Comparison of ENCODE assay signal across 1 cellular context in the genomic region with DNA sequence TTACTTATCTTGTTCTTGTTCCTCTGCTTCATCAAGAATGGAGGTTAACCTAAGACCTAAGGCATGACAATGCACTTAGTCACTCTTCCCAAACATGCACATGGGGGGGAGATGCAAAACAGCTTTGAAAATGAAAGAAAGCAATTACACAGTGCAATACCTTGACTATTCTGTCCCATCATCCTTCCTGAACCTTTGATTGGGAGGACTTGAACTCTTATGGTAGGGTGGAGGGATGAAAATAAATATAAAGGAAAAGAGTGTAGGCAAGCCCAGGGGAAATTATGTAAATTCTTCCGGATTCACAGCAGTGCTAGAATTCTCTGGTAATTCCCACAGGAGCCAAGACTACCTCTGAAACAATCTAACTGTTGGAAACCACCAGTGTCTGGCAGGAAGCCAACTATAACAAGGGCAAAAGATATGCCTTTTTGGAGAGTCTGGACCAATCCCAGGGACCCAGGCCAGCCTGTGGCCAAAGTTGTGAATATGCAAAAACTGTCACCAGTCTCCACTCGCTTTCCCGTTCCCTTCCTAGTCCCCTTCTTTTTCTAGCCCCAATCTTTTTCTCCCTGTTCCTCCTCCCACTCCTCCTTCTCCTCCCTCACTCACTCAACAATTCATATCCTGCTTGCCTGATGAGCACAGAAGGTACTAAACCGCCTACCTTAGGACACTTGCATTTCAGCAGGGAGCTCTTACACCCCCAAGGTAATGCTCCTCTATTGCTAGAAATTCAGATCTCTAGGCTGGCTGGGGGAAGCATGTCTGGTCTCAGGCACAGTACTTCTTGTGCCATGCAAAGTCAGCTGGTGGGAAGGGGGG.
TF ChIP-seq lines count a peak whose summit lies in the region.

No MANE protein-coding gene starts in this region.

TF ChIP-seq in GM23338, 12 proteins besides CTCF, POLR2A, EP300 and RAD21 (continued from another document):
- TF ChIP-seq ETS1 (IDR thresholded peaks at IDR 0.05) = no peak
- TF ChIP-seq STAT1 (IDR thresholded peaks at IDR 0.05; ENCODE audit: unreplicated experiment) = no peak
- no peak for TF ChIP-seq NANOG (IDR thresholded peaks at IDR 0.05; ENCODE audit: borderline replicate concordance)
- TF ChIP-seq EZH2phosphoT487 (IDR thresholded peaks at IDR 0.05; ENCODE audit: unreplicated experiment) = no peak
- no peak for TF ChIP-seq JUNB (IDR thresholded peaks at IDR 0.05; ENCODE audit: unreplicated experiment)
- no peak for TF ChIP-seq EZH2 (IDR thresholded peaks at IDR 0.05; ENCODE audit: low read depth, unreplicated experiment)
- no peak for TF ChIP-seq ZNF331 (CRISPR knock-in tag; IDR thresholded peaks at IDR 0.05; ENCODE audit: low read depth)
TF ChIP-seq in GM23338: peak in this region for 0.
